ENCODE assay signal across 9 cellular contexts in genomic region chr9:5886114-5886939, GRCh38. TPM values are rescaled to one million over a fixed set of nuclear protein-coding genes. Genes with fewer than 3 reads are reported as not detected.
DNase-seq lines count a peak whose midpoint lies in the region; ATAC-seq and TF ChIP-seq lines count a peak whose summit lies in the region.
"Had no signal": no experiment of that assay in that cellular context is flagged by ENCODE, and none has a peak within 500 bp of the region (broad histone marks: within the 10 kb centered on the region; RNA-seq: fewer than 3 reads in every experiment).

No MANE protein-coding gene starts in this region.

- TF ChIP-seq EP300 in suprapubic skin (IDR thresholded peaks at IDR 0.05) = no peak

- no peaks in the 10 kb centered on the region for H3K27me3 Mint-ChIP-seq in activated T-cell treated with anti-CD3 and anti-CD28 coated beads, Interleukin-2, amount 50 U/mL, for 4 hours (ENCODE audit: low read depth)

- TF ChIP-seq POLR2A in suprapubic skin (IDR thresholded peaks at IDR 0.05) = no peak

- peaks cover 4% of the 10 kb centered on the region for H3K4me1 Mint-ChIP-seq in activated T-cell treated with anti-CD3 and anti-CD28 coated beads, Interleukin-2, amount 50 U/mL, for 4 hours (ENCODE audit: low read depth)

- no peak overlapping the region for H3K4me2 ChIP-seq in PC-9

- ATAC-seq in GM21447 (IDR thresholded peaks at IDR 0.05; ENCODE audit: unreplicated experiment) = peak; percentile 97
- ATAC-seq in activated T-cell treated with anti-CD3 and anti-CD28 coated beads, Interleukin-2, amount 50 U/mL, for 4 hours = peak; percentile 98 to 99

- no peak overlapping the region for H3K4me3 Mint-ChIP-seq in activated T-cell treated with anti-CD3 and anti-CD28 coated beads, Interleukin-2, amount 50 U/mL, for 4 hours

- H3K9me2 ChIP-seq in PC-9 (ENCODE audit: insufficient read depth) = no peaks in the 10 kb centered on the region

- H3K4me3 ChIP-seq in PC-9 (no peak overlapping the region), fibroblast of mammary gland (ENCODE audit: control insufficient read depth, low read depth, low read length) (no peak overlapping the region), suprapubic skin (no peak overlapping the region)

- H2AFZ ChIP-seq in PC-9 = no peak overlapping the region

- no peaks in the 10 kb centered on the region for H3K36me3 Mint-ChIP-seq in activated T-cell treated with anti-CD3 and anti-CD28 coated beads, Interleukin-2, amount 50 U/mL, for 4 hours (ENCODE audit: insufficient read depth)

- H3K36me3 ChIP-seq in PC-9 (ENCODE audit: low read depth) (no peaks in the 10 kb centered on the region), suprapubic skin (no peaks in the 10 kb centered on the region)

- CTCF ChIA-PET in PC-9 (lab: Charles Lee) = interaction anchor here (0.6 to 1.4 kb wide), 5 partner anchors 47 to 420 kb away, joined by 3 to 12 read pairs (median 6); no protein-coding TSS in a partner anchor

- H3K9me3 ChIP-seq in PC-9 (ENCODE audit: insufficient read depth, low read depth) (no peaks in the 10 kb centered on the region), suprapubic skin (no peaks in the 10 kb centered on the region)

- intact Hi-C loops in PC-9 (cut with micrococcal nuclease; ENCODE audit: unreplicated experiment) = loop anchor here (1.0 to 10.0 kb wide), 4 partner anchors 53 to 418 kb away; partner anchors contain the start of gene ERMP1

- no peaks in the 10 kb centered on the region for H3K79me2 ChIP-seq in PC-9 (ENCODE audit: low read depth)

- H4K20me1 ChIP-seq in PC-9 (ENCODE audit: insufficient read depth) = no peaks in the 10 kb centered on the region

- TF ChIP-seq CTCF in PC-9 (conservative IDR thresholded peaks at IDR 0.05) (peak; percentile 81), fibroblast of mammary gland (conservative IDR thresholded peaks at IDR 0.05; ENCODE audit: control insufficient read depth, insufficient read depth, low read depth, low read length) (peak; percentile 98), suprapubic skin (IDR thresholded peaks at IDR 0.05) (peak; percentile 49 to 83)

- 71% methylated on average over 6 of the region's 8 CpGs for WGBS in suprapubic skin

- H3K4me1 ChIP-seq in PC-9 (replicated peaks; ENCODE audit: insufficient read depth) (peaks cover 11% of the 10 kb centered on the region), suprapubic skin (peaks cover 5% of the 10 kb centered on the region)

- H3F3A ChIP-seq in PC-9 (ENCODE audit: insufficient read depth, low read depth) = no peaks in the 10 kb centered on the region

- H3K9me3 Mint-ChIP-seq in activated T-cell treated with anti-CD3 and anti-CD28 coated beads, Interleukin-2, amount 50 U/mL, for 4 hours = no peaks in the 10 kb centered on the region

- DNase-seq in DMS79 (lab: John Stamatoyannopoulos, UW) (peak; percentile 31), HT1080 (ENCODE audit: low read depth) (peak; percentile 73), PC-9 (peak; percentile 41 to 65), fibroblast of mammary gland (ENCODE audit: low read depth) (peak; percentile 68), nucleus accumbens (lab: John Stamatoyannopoulos, UW) (peak in 53 of 56 donors; percentile 5 to 86 (median 51)), suprapubic skin (ENCODE audit: low spot score in 2 of 2) (peak in 1 of 2 donors; percentile 84)
- peak; percentile 77 for DNase-seq in activated T-cell treated with anti-CD3 and anti-CD28 coated beads, Interleukin-2, amount 50 U/mL, for 4 hours

- BruUV-seq in PC-9 (replicated peaks; lab: Mats Ljungman, UMichigan) = no TSS peak

- POLR2A ChIA-PET in PC-9 (lab: Charles Lee; ENCODE audit: unreplicated experiment) = interaction anchor here (0.6 kb wide), 1 partner anchor 42 kb away, joined by 5 read pairs; no protein-coding TSS in a partner anchor

- H3K27ac ChIP-seq in PC-9 (no peak overlapping the region), suprapubic skin (no peak overlapping the region)

- H3K27me3 ChIP-seq in PC-9 (ENCODE audit: insufficient read depth, low read depth) = no peaks in the 10 kb centered on the region
- no peaks in the 10 kb centered on the region for H3K27me3 ChIP-seq in suprapubic skin

RNA-seq across cellular contexts. Expression of gene MLANA, which starts 4.4 kb away (rescaled TPM):
- 0.11 TPM in 1 of 2 replicates, not detected in the other for total RNA-seq in HT1080 (2014; rRNA removed; shearing (Covaris generic))
- not detected in 2 replicates for polyA plus RNA-seq in HT1080 (2015; cell fraction: cytosol; rRNA removed)
- not detected in 2 replicates for polyA plus RNA-seq in HT1080 (2015; cell fraction: nucleus; rRNA removed)
- total RNA-seq in PC-9 (2021) (not detected in 2 replicates), suprapubic skin (10 to 100 TPM; 20.0 to 47.4 (median 37.6) TPM)
- not detected for total RNA-seq in activated T-cell treated with anti-CD3 and anti-CD28 coated beads, Interleukin-2, amount 50 U/mL, for 4 hours
- polyA plus RNA-seq: esophagus had no signal

RNA-seq across cellular contexts. Expression of gene ERMP1, which starts 53.4 kb away (rescaled TPM):
- 11.4 and 12.7 TPM in 2 replicates for total RNA-seq in HT1080 (2014; rRNA removed; shearing (Covaris generic))
- 11.1 and 15.9 TPM in 2 replicates for polyA plus RNA-seq in HT1080 (2015; cell fraction: cytosol; rRNA removed)
- 29.4 and 30.0 TPM in 2 replicates for polyA plus RNA-seq in HT1080 (2015; cell fraction: nucleus; rRNA removed)
- total RNA-seq in PC-9 (2021) = 51.0 and 64.6 TPM in 2 replicates
- 1 to 10 TPM; 6.7 to 7.5 (median 6.9) TPM for total RNA-seq in activated T-cell treated with anti-CD3 and anti-CD28 coated beads, Interleukin-2, amount 50 U/mL, for 4 hours
- 10 to 100 TPM; 21.4 to 24.4 (median 22.7) TPM for total RNA-seq in suprapubic skin

Comparison
In these comparisons a context has a peak if more than half of its experiments do, and no peak if none do; other contexts are left out.
1. RNA of gene MLANA, which starts 4.4 kb away (total RNA-seq): 20.0 to 47.4 TPM in suprapubic skin; 0.11 TPM in HT1080, not detected in PC-9 and not detected in activated T-cell treated with anti-CD3 and anti-CD28 coated beads, Interleukin-2, amount 50 U/mL, for 4 hours; every median in the first group is over 10 times any median in the second.
2. Peak in every context shown above with its lines, with median percentiles within 50 percentile points of each other: CTCF ChIP-seq.